ENCODE assay signal across 7 cellular contexts in the genomic region with DNA sequence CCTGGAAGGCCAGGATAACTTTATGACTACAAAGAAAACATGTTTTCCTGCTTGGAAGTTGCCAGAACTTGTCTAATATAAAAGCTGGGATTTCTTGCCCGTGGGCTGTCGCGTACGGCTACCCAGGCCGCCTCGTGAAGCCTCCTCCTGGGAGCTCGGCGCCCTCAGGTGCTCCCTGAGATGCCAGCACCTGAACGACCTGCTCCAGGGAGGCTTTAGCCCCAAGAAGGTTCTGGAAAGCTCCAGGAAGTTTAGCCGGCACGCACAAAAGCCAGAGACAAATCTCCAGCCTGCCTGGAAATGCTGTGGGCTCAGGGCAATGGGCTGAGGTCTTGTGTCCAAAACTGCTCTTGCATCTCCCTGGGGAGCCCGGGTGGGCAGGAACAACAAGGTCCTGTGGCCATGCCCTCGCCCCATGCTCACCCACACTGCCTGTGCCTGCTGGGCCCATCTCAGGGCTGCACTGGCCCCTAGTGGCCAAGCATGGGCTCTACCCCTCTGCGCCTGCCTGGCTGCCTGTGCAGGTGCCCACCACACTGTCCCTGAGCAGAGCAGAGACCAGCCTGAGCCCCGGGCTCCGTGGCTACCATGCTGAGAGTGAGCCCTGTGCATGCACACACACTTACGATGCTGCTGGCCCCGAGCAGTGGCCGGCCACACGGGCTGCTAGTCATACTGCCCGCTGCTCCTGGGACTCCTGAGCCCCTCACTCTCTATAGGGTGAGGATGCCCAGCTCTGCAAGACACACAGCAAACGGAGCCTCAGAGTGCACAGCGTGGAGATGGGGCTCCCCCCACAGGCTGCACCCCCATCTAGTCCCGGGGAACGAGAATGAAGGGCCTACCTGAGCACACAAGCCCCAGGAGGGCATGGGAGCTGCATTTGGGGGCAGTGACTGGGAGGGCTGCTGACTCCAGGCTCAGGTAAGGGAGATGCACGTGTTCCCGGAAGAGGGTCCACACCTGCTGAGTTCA. TPM values are rescaled to one million over a fixed set of nuclear protein-coding genes. Genes with fewer than 3 reads are reported as not detected.
A peak's percentile ranks its signal among the peaks of the same experiment; 100 is the strongest.
DNase-seq lines count a peak whose midpoint lies in the region; ATAC-seq and TF ChIP-seq lines count a peak whose summit lies in the region.

No MANE protein-coding gene starts in this region.

- in situ Hi-C loops in SK-MEL-5 (cut with HindIII; ENCODE audit: low pct_unique_long_range_greater_than_20kb, low sequenced_read_pairs), result no loop called here

- H3K4me1 ChIP-seq in gastroesophageal sphincter (peaks cover 0 to 51% (median 24%) of the 10 kb centered on the region in 3 donors), vagina (peaks cover 42% of the 10 kb centered on the region)

- TF ChIP-seq POLR2A in gastroesophageal sphincter (IDR thresholded peaks at IDR 0.05) (no peak), vagina (IDR thresholded peaks at IDR 0.05) (no peak)

- H3K4me3 ChIP-seq in gastroesophageal sphincter (no peak overlapping the region), vagina (no peak overlapping the region)

- peak; percentile 80 for ATAC-seq in gastroesophageal sphincter

- no peak for TF ChIP-seq EP300 in gastroesophageal sphincter (IDR thresholded peaks at IDR 0.05)

- H3K27me3 ChIP-seq in gastroesophageal sphincter (peaks cover 31% of the 10 kb centered on the region), vagina (no peaks in the 10 kb centered on the region)

- intact Hi-C loops in posterior vena cava (cut with DNase I), result loop anchor here (5.0 to 10.0 kb wide), 3 partner anchors 175 to 417 kb away; no protein-coding TSS in a partner anchor
- intact Hi-C loops in vagina (cut with DNase I), result loop anchor here (5.0 to 10.0 kb wide), 3 partner anchors 170 to 537 kb away; no protein-coding TSS in a partner anchor

- TF ChIP-seq CTCF in GM12874 (IDR thresholded peaks at IDR 0.05; ENCODE audit: insufficient read depth, low read depth, low read length) (peak; percentile 100), gastroesophageal sphincter (IDR thresholded peaks at IDR 0.05) (peak in 3 of 4 experiments; percentile 81 to 95 (median 87)), vagina (IDR thresholded peaks at IDR 0.05) (peak; percentile 83 to 87 (median 86))

- no peaks in the 10 kb centered on the region for H3K36me3 ChIP-seq in gastroesophageal sphincter
- no peaks in the 10 kb centered on the region for H3K36me3 ChIP-seq in vagina

- DNase-seq in HuH-7 (ENCODE audit: low spot score) (peak; percentile 97), SK-MEL-5 (ENCODE audit: low read depth, low spot score) (peak; percentile 89), activated gamma-delta T cell (lab: John Stamatoyannopoulos, UW) (peak; percentile 50), posterior vena cava (ENCODE audit: low spot score) (peak; percentile 92), vagina (ENCODE audit: extremely low spot score in 2 of 2) (peak in 1 of 2 donors; percentile 91)

- WGBS in gastroesophageal sphincter (ENCODE audit: low coverage in 1 of 2), 2 donors, result 28 to 45% methylated on average over 3 to 5 of the region's 27 CpGs

- H3K27ac ChIP-seq in gastroesophageal sphincter, result no peak overlapping the region
- peak overlapping the region; percentile 72 for H3K27ac ChIP-seq in vagina

- H3K9me3 ChIP-seq in gastroesophageal sphincter, result no peaks in the 10 kb centered on the region
- no peaks in the 10 kb centered on the region for H3K9me3 ChIP-seq in vagina

RNA-seq across cellular contexts. Expression of a gene that starts 4.9 kb away (rescaled TPM):
- 12.5 and 17.6 TPM in 2 replicates for total RNA-seq in SK-MEL-5 (2014; rRNA removed; shearing (Covaris generic))
- 38.5 and 51.5 TPM in 2 replicates for polyA plus RNA-seq in SK-MEL-5 (2015; cell fraction: cytosol; rRNA removed)
- 19.6 and 24.9 TPM in 2 replicates for polyA plus RNA-seq in SK-MEL-5 (2015; cell fraction: nucleus; rRNA removed)
- 1 to 10 TPM; 1.7 to 4.8 (median 4.3) TPM for total RNA-seq in gastroesophageal sphincter
- total RNA-seq in posterior vena cava, result 1 to 10 TPM; 2.6 to 2.8 TPM
- 32.9 TPM for total RNA-seq in vagina
